ENCODE assay signal across 8 cellular contexts in genomic region chr20:49813305-49813974, GRCh38. TPM values are rescaled to one million over a fixed set of nuclear protein-coding genes. Genes with fewer than 3 reads are reported as not detected.
DNase-seq lines count a peak whose midpoint lies in the region; TF ChIP-seq lines count a peak whose summit lies in the region.

No MANE protein-coding gene starts in this region.

- TF ChIP-seq CTCF in PC-9 (conservative IDR thresholded peaks at IDR 0.05) (0 out of 2 replicates have a peak, but pooled peaks have one; percentile 15), endothelial cell (IDR thresholded peaks at IDR 0.05; ENCODE audit: unreplicated experiment) (no peak), osteoblast (IDR thresholded peaks at IDR 0.05; ENCODE audit: extremely low read depth, low read depth, low read length) (no peak)

- H3K79me2 ChIP-seq in PC-9 (ENCODE audit: low read depth) (peaks cover 41% of the 10 kb centered on the region), osteoblast (ENCODE audit: insufficient read depth, low read length) (peaks cover 8% of the 10 kb centered on the region)

- H3K9me2 ChIP-seq in PC-9 (ENCODE audit: insufficient read depth) = no peaks in the 10 kb centered on the region

- TSS peak; percentile 59 for BruUV-seq in PC-9 (replicated peaks; lab: Mats Ljungman, UMichigan)

- DNase-seq in PC-9 = peak in 1 of 2 experiments; percentile 32
- no peak for DNase-seq in endothelial cell (ENCODE audit: low spot score)
- DNase-seq in osteoblast (ENCODE audit: insufficient read length, low spot score, missing footprints) = no peak
- no peak for DNase-seq in NCI-H2196 treated with DMSO at 0.1 percent for 48 hours (lab: John Stamatoyannopoulos, UW; ENCODE audit: unreplicated experiment)
- DNase-seq in GM19240 (ENCODE audit: insufficient read length, low spot score) = no peak
- DNase-seq in activated gamma-delta T cell (lab: John Stamatoyannopoulos, UW) = no peak
- DNase-seq in COR-L47 (lab: John Stamatoyannopoulos, UW) = no peak

- H3K4me3 ChIP-seq in PC-9 (peak overlapping the region; percentile 87), osteoblast (ENCODE audit: insufficient read depth, low read length) (peak overlapping the region; percentile 86)

- H4K20me1 ChIP-seq in PC-9 (ENCODE audit: insufficient read depth) (no peaks in the 10 kb centered on the region), osteoblast (ENCODE audit: insufficient read depth, low read length) (no peaks in the 10 kb centered on the region)

- H3K27ac Mint-ChIP-seq in endothelial cell (ENCODE audit: unreplicated experiment) = peak overlapping the region; percentile 99

- no peaks in the 10 kb centered on the region for H3K9me3 Mint-ChIP-seq in endothelial cell (ENCODE audit: unreplicated experiment)

- H3K4me1 ChIP-seq in ES-I3 (ENCODE audit: insufficient read depth, low read length) = 0 out of 2 replicates have a peak, but pooled peaks cover 8% of the 10 kb centered on the region
- peaks cover 69% of the 10 kb centered on the region for H3K4me1 ChIP-seq in PC-9 (replicated peaks; ENCODE audit: insufficient read depth)
- H3K4me1 ChIP-seq in osteoblast (ENCODE audit: insufficient read depth, low read length) = peaks cover 13% of the 10 kb centered on the region

- H3K36me3 Mint-ChIP-seq in endothelial cell (ENCODE audit: low read depth, unreplicated experiment) = peaks cover 10% of the 10 kb centered on the region

- H3K4me3 Mint-ChIP-seq in endothelial cell (ENCODE audit: unreplicated experiment) = peak overlapping the region; percentile 98

- H3K36me3 ChIP-seq in ES-I3 (ENCODE audit: insufficient read depth, low read length) (no peaks in the 10 kb centered on the region), PC-9 (ENCODE audit: low read depth) (peaks cover 18% of the 10 kb centered on the region), osteoblast (ENCODE audit: insufficient read depth, low read length) (peaks cover 18% of the 10 kb centered on the region)

- H3K27me3 Mint-ChIP-seq in endothelial cell (ENCODE audit: unreplicated experiment) = peaks cover 9% of the 10 kb centered on the region

- no peaks in the 10 kb centered on the region for H3K9me3 ChIP-seq in ES-I3 (ENCODE audit: control insufficient read depth, insufficient read depth, low read length)
- no peaks in the 10 kb centered on the region for H3K9me3 ChIP-seq in PC-9 (ENCODE audit: insufficient read depth, low read depth)
- H3K9me3 ChIP-seq in osteoblast (ENCODE audit: low read depth, low read length) = no peaks in the 10 kb centered on the region

- peak overlapping the region; percentile 97 for H3K4me2 ChIP-seq in PC-9
- H3K4me2 ChIP-seq in osteoblast (ENCODE audit: insufficient read depth, low read length) = peak overlapping the region; percentile 95

- intact Hi-C loops in PC-9 (cut with micrococcal nuclease; ENCODE audit: unreplicated experiment) = loop anchor here (2.0 kb wide), 2 partner anchors 97 to 139 kb away; no protein-coding TSS in a partner anchor

- H3K9ac ChIP-seq in ES-I3 (ENCODE audit: low read depth, low read length) = peak overlapping the region; percentile 82

- peak overlapping the region; percentile 98 for H3K27ac ChIP-seq in PC-9
- peak overlapping the region; percentile 86 for H3K27ac ChIP-seq in osteoblast (ENCODE audit: low read depth, low read length)

- peaks cover 51% of the 10 kb centered on the region for H3F3A ChIP-seq in PC-9 (ENCODE audit: insufficient read depth, low read depth)

- H3K4me1 Mint-ChIP-seq in endothelial cell (ENCODE audit: unreplicated experiment) = peaks cover 27% of the 10 kb centered on the region

- H2AFZ ChIP-seq in PC-9 (no peak overlapping the region), osteoblast (ENCODE audit: low read length) (peak overlapping the region; percentile 88)

- POLR2A ChIA-PET in PC-9 (lab: Charles Lee; ENCODE audit: unreplicated experiment) = interaction anchor here (0.6 to 0.7 kb wide), 3 partner anchors 62 to 662 kb away, joined by 3 to 5 read pairs (median 3); no protein-coding TSS in a partner anchor

- CTCF ChIA-PET in PC-9 (lab: Charles Lee) = interaction anchor here (0.6 to 1.6 kb wide), 3 partner anchors 33 to 256 kb away, joined by 3 to 6 read pairs (median 5); no protein-coding TSS in a partner anchor

- H3K27me3 ChIP-seq in PC-9 (ENCODE audit: insufficient read depth, low read depth) (no peaks in the 10 kb centered on the region), osteoblast (ENCODE audit: insufficient read depth, low read length) (no peaks in the 10 kb centered on the region)

RNA-seq across cellular contexts. Expression of gene SLC9A8, which starts 0.8 kb away (rescaled TPM):
- 12.7 and 21.4 TPM in 2 replicates for total RNA-seq in PC-9 (2021)
- total RNA-seq in endothelial cell (ENCODE audit: unreplicated experiment) = 10.5 TPM
- total RNA-seq in osteoblast = 6.9 and 9.7 TPM in 2 replicates
